In the genomic region with DNA sequence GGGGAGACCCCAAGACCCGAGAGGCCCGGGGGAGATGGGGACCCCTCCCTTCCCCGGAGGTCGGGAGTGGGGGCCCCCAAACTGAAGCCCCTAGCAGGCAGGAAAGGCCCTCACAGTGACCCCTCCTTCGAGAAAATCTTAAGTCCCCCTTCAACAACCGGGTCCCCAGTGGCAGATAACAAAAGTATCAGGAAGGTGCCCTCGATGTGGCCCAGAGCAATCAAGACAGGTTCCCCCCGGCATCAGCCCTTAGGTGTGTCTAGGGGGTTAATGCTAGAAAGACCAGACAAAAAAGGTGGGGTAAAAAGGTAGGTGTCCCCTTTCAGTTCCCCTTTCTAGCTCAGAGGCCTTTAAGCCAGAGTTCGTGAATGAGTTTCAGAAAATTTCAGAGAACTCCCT, we compare ENCODE assay signal across 7 cellular contexts. TPM values are rescaled to one million over a fixed set of nuclear protein-coding genes. Genes with fewer than 3 reads are reported as not detected.
DNase-seq lines count a peak whose midpoint lies in the region; ATAC-seq, FAIRE-seq and TF ChIP-seq lines count a peak whose summit lies in the region.

No MANE protein-coding gene starts in this region.

- H3K9me1 ChIP-seq in endothelial cell of umbilical vein (replicated peaks; ENCODE audit: control insufficient read depth, extremely low read depth, insufficient read depth, low read length) = no peaks in the 10 kb centered on the region

- H3K79me2 ChIP-seq in endothelial cell of umbilical vein (ENCODE audit: control insufficient read depth, insufficient read depth, low read length) = peaks cover 42% of the 10 kb centered on the region

- TF ChIP-seq POLR2A in endothelial cell of umbilical vein (IDR thresholded peaks at IDR 0.05; ENCODE audit: low read depth, low read length) (no peak), prostate gland (IDR thresholded peaks at IDR 0.05) (no peak)

- no peaks in the 10 kb centered on the region for H4K20me1 ChIP-seq in endothelial cell of umbilical vein (replicated peaks; ENCODE audit: control insufficient read depth, extremely low read depth, insufficient read depth, low read length)

- H3K9me3 ChIP-seq in endothelial cell of umbilical vein (replicated peaks; ENCODE audit: control insufficient read depth, insufficient read depth, low read length) (no peaks in the 10 kb centered on the region), prostate gland (no peaks in the 10 kb centered on the region)

- TF ChIP-seq CTCF in endothelial cell of umbilical vein (IDR thresholded peaks at IDR 0.05; ENCODE audit: extremely low read depth in 1 of 2, insufficient read depth in 1 of 2, low read depth in 1 of 2, low read length in 2 of 2) (no peak), prostate gland (IDR thresholded peaks at IDR 0.05) (no peak)

- 10% methylated on average over 5 of the region's 9 CpGs for whole genome bisulfite sequencing in prostate gland

- intact Hi-C loops in endothelial cell of umbilical vein (cut with micrococcal nuclease) = no loop called here
- intact Hi-C loops in prostate gland (cut with DNase I) = no loop called here

- H3K9ac ChIP-seq in endothelial cell of umbilical vein (replicated peaks; ENCODE audit: extremely low read depth, insufficient read depth, low read length) = peak overlapping the region; percentile 63

- H3K27me3 ChIP-seq in endothelial cell of umbilical vein (ENCODE audit: control insufficient read depth in 2 of 2, insufficient read depth in 2 of 2, low read length in 2 of 2) = no peaks in the 10 kb centered on the region
- H3K27me3 ChIP-seq in prostate gland (replicated peaks; ENCODE audit: insufficient read depth) = no peaks in the 10 kb centered on the region

- H3K27ac ChIP-seq in endothelial cell of umbilical vein (ENCODE audit: insufficient read depth, low read depth, low read length) = peak overlapping the region; percentile 49
- peak overlapping the region; percentile 78 to 79 for H3K27ac ChIP-seq in prostate gland

- CTCF ChIA-PET in endothelial cell of umbilical vein (lab: Charles Lee) = interaction anchor here (0.6 to 5.3 kb wide), 4 partner anchors 20 to 78 kb away, joined by 3 to 34 read pairs (median 14); no protein-coding TSS in a partner anchor

- POLR2A ChIA-PET in endothelial cell of umbilical vein (lab: Charles Lee) = interaction anchor here (2.1 kb wide), 1 partner anchor 10 kb away, joined by 5 read pairs; no protein-coding TSS in a partner anchor

- ATAC-seq in GM18498 (IDR thresholded peaks at IDR 0.05; ENCODE audit: unreplicated experiment) = no peak
- ATAC-seq in HG03520 (IDR thresholded peaks at IDR 0.05; ENCODE audit: unreplicated experiment) = no peak

- H3K36me3 ChIP-seq in endothelial cell of umbilical vein (ENCODE audit: control insufficient read depth in 2 of 2, extremely low read depth in 1 of 2, insufficient read depth in 2 of 2, low read length in 2 of 2) (no peaks in the 10 kb centered on the region), prostate gland (no peaks in the 10 kb centered on the region)

- peak; percentile 65 for DNase-seq in GM19240 (ENCODE audit: insufficient read length, low spot score)
- peak; percentile 90 for DNase-seq in RPMI8226
- no peak for DNase-seq in endothelial cell of umbilical vein (ENCODE audit: low read depth, low spot score)
- no peak for DNase-seq in prostate gland (ENCODE audit: low spot score)
- no peak for DNase-seq in T-helper 9 cell

- dilution Hi-C loops in endothelial cell of umbilical vein (cut with MboI; ENCODE audit: extremely low pct_ligation_motif_present, low sequenced_read_pairs) = no loop called here

- H3K4me3 ChIP-seq in endothelial cell of umbilical vein (replicated peaks in 1 of 3; ENCODE audit: insufficient read depth in 1 of 3, low read depth in 1 of 3, low read length in 3 of 3) = peak overlapping the region; percentile 57 to 84 (median 57)
- peak overlapping the region; percentile 61 to 64 for H3K4me3 ChIP-seq in prostate gland

- H3K4me1 ChIP-seq in endothelial cell of umbilical vein (ENCODE audit: control insufficient read depth, extremely low read depth, insufficient read depth, low read length) (peaks cover 30% of the 10 kb centered on the region), prostate gland (replicated peaks) (no peaks in the 10 kb centered on the region)

- no TSS peak for BruUV-seq in endothelial cell of umbilical vein (replicated peaks; lab: Mats Ljungman, UMichigan)

- FAIRE-seq in endothelial cell of umbilical vein (lab: Jason Lieb, UNC) = peak; percentile 21

- H3K4me2 ChIP-seq in endothelial cell of umbilical vein (ENCODE audit: insufficient read depth, low read length) = peak overlapping the region; percentile 86

- H2AFZ ChIP-seq in endothelial cell of umbilical vein (ENCODE audit: low read depth, low read length) = no peak overlapping the region

TF ChIP-seq in endothelial cell of umbilical vein, 7 proteins besides CTCF, POLR2A, EP300 and RAD21:
- TF ChIP-seq MAX (IDR thresholded peaks at IDR 0.05; ENCODE audit: insufficient read depth, insufficient read length) (no peak), EZH2 (IDR thresholded peaks at IDR 0.05; ENCODE audit: borderline replicate concordance, low read depth, low read length, severe bottlenecking) (no peak), GATA2 (IDR thresholded peaks at IDR 0.05; ENCODE audit: insufficient read depth, insufficient read length, low read depth, low read length) (no peak), FOS (IDR thresholded peaks at IDR 0.05; ENCODE audit: borderline replicate concordance, insufficient read depth, low read length) (no peak), MYC (IDR thresholded peaks at IDR 0.05; ENCODE audit: low read depth, low read length) (no peak), JUN (IDR thresholded peaks at IDR 0.05; ENCODE audit: borderline replicate concordance, insufficient read depth, insufficient read length, low read depth) (no peak)
TF ChIP-seq in endothelial cell of umbilical vein: peak in this region for 0.

RNA-seq across cellular contexts. Expression of gene ECE1, which starts 0.3 kb away (rescaled TPM):
- 496 and 562 TPM in 2 replicates for total RNA-seq in endothelial cell of umbilical vein
- polyA plus RNA-seq in endothelial cell of umbilical vein = 437 and 521 TPM in 2 replicates
- 352 and 358 TPM in 2 replicates for polyA plus RNA-seq in endothelial cell of umbilical vein (2011; cell fraction: cytosol; rRNA removed)
- 291 and 306 TPM in 2 replicates for polyA plus RNA-seq in endothelial cell of umbilical vein (2011; cell fraction: nucleus; rRNA removed)
- polyA plus RNA-seq in endothelial cell of umbilical vein (2012) = 366 and 394 TPM in 2 replicates
- 457 and 568 TPM in 2 replicates for polyA minus RNA-seq in endothelial cell of umbilical vein
- polyA minus RNA-seq in endothelial cell of umbilical vein (2011; cell fraction: cytosol; rRNA and poly(A)+ RNA removed) = 16.8 TPM
- polyA minus RNA-seq in endothelial cell of umbilical vein (2011; cell fraction: nucleus; rRNA and poly(A)+ RNA removed) = 172 and 244 TPM in 2 replicates
- total RNA-seq in prostate gland = 100 to 1,000 TPM; 113 to 146 TPM

Comparison
In these comparisons a context has a peak if more than half of its experiments do, and no peak if none do; other contexts are left out.
1. DNase-seq: peak in GM19240 (single experiment) and RPMI8226 (single experiment); none in endothelial cell of umbilical vein (single experiment), prostate gland (single experiment) and T-helper 9 cell (single experiment).